ENCODE assay signal across 8 cellular contexts in the genomic region with DNA sequence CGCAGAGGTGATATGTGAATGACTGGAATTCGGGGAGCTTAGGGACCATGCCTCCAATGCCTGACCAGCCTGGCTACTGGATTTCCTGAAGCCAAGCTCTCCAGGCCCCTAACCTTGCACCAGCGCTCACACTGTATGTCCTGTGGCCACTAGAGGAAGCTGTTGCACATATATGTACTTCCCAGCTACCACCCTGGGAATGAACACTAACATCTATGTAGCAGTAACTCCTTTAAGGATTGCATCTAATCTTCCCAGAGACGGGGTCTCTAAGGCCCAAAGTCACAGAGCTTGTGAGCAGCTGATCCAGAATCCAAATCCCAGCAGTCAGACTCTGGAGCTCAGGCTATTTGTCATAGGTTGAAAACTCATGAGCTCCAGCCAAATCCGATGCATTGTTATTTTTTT. TPM values are rescaled to one million over a fixed set of nuclear protein-coding genes. Genes with fewer than 3 reads are reported as not detected.
DNase-seq lines count a peak whose midpoint lies in the region; ATAC-seq, FAIRE-seq and TF ChIP-seq lines count a peak whose summit lies in the region.

No MANE protein-coding gene starts in this region.

- H3K27ac ChIP-seq in angular gyrus (ENCODE audit: low read depth, low read length), result peak overlapping the region; percentile 56
- H3K27ac ChIP-seq in keratinocyte (ENCODE audit: control insufficient read depth, insufficient read depth, low read length), result no peak overlapping the region
- H3K27ac ChIP-seq in CD8-positive, alpha-beta T cell (ENCODE audit: low read depth, low read length), result no peak overlapping the region
- no peak overlapping the region for H3K27ac ChIP-seq in vagina

- CTCF ChIA-PET in CD8-positive, alpha-beta T cell (lab: Charles Lee), result interaction anchor here (1.3 kb wide), 1 partner anchor 361 kb away, joined by 3 read pairs; no protein-coding TSS in a partner anchor

- no peak overlapping the region for H3K9ac ChIP-seq in keratinocyte (ENCODE audit: control insufficient read depth, extremely low read depth, insufficient read depth, low read length)

- POLR2A ChIA-PET in CD8-positive, alpha-beta T cell (lab: Charles Lee), result no interaction called here

- H3K4me3 ChIP-seq in keratinocyte (ENCODE audit: control insufficient read depth in 2 of 3, extremely low read depth in 1 of 3, insufficient read depth in 2 of 3, low read depth in 1 of 3, low read length in 3 of 3) (no peak overlapping the region), vagina (no peak overlapping the region)
- no peak overlapping the region for H3K4me3 ChIP-seq in CD8-positive, alpha-beta T cell (ENCODE audit: low read depth, low read length)

- H3K4me3 Mint-ChIP-seq in CD8-positive, alpha-beta T cell, result no peak overlapping the region

- no peaks in the 10 kb centered on the region for H3K36me3 Mint-ChIP-seq in CD8-positive, alpha-beta T cell

- H3K79me2 ChIP-seq in keratinocyte (ENCODE audit: control insufficient read depth, insufficient read depth, low read length), result no peaks in the 10 kb centered on the region

- peak; percentile 60 for DNase-seq in AG20443 (ENCODE audit: low spot score)
- peak; percentile 46 for DNase-seq in NCI-H460 (ENCODE audit: extremely low read depth, low read depth)
- no peak for DNase-seq in keratinocyte (ENCODE audit: low read depth, low spot score)
- DNase-seq in CD8-positive, alpha-beta T cell, result no peak
- no peak for DNase-seq in vagina (ENCODE audit: extremely low spot score in 2 of 2)

- no peak overlapping the region for H2AFZ ChIP-seq in keratinocyte (ENCODE audit: control insufficient read depth, low read length)

- H3K4me1 ChIP-seq in keratinocyte (ENCODE audit: control insufficient read depth, extremely low read depth, insufficient read depth, low read length), result no peaks in the 10 kb centered on the region
- H3K4me1 ChIP-seq in CD8-positive, alpha-beta T cell (ENCODE audit: insufficient read depth, low read length), result no peaks in the 10 kb centered on the region
- no peaks in the 10 kb centered on the region for H3K4me1 ChIP-seq in vagina

- no peak for ATAC-seq in CD8-positive, alpha-beta T cell
- no peak for ATAC-seq in GM19023 (IDR thresholded peaks at IDR 0.05; ENCODE audit: unreplicated experiment)

- peak; percentile 39 for TF ChIP-seq CTCF in GM12874 (IDR thresholded peaks at IDR 0.05; ENCODE audit: insufficient read depth, low read depth, low read length)
- TF ChIP-seq CTCF in keratinocyte (optimal IDR thresholded peaks at IDR 0.05 in 1 of 3, IDR thresholded peaks at IDR 0.05 in 1 of 3, conservative IDR thresholded peaks at IDR 0.05 in 1 of 3; ENCODE audit: extremely low read depth in 1 of 3, insufficient read depth in 2 of 3, low read length in 3 of 3), result peak; percentile 74 to 87 (median 78)
- TF ChIP-seq CTCF in CD8-positive, alpha-beta T cell (IDR thresholded peaks at IDR 0.05), result no peak
- TF ChIP-seq CTCF in vagina (IDR thresholded peaks at IDR 0.05), result no peak

- intact Hi-C loops in CD8-positive, alpha-beta T cell (cut with DNase I, micrococcal nuclease), result no loop called here
- intact Hi-C loops in vagina (cut with DNase I), result no loop called here

- H3K9me3 Mint-ChIP-seq in CD8-positive, alpha-beta T cell, result no peaks in the 10 kb centered on the region

- no peaks in the 10 kb centered on the region for H3K9me3 ChIP-seq in keratinocyte (ENCODE audit: control insufficient read depth, low read depth, low read length)
- H3K9me3 ChIP-seq in CD8-positive, alpha-beta T cell (ENCODE audit: low read length), result no peaks in the 10 kb centered on the region
- no peaks in the 10 kb centered on the region for H3K9me3 ChIP-seq in vagina

- FAIRE-seq in keratinocyte (lab: Jason Lieb, UNC), result no peak

- no peak for TF ChIP-seq POLR2A in vagina (IDR thresholded peaks at IDR 0.05)

- H3K27me3 ChIP-seq in keratinocyte (ENCODE audit: control insufficient read depth, extremely low read depth, insufficient read depth, low read length) (peaks cover 4% of the 10 kb centered on the region), vagina (no peaks in the 10 kb centered on the region)
- no peaks in the 10 kb centered on the region for H3K27me3 ChIP-seq in CD8-positive, alpha-beta T cell (ENCODE audit: insufficient read depth, low read length)

- H4K20me1 ChIP-seq in keratinocyte (ENCODE audit: control insufficient read depth, extremely low read depth, insufficient read depth, low read length), result no peaks in the 10 kb centered on the region

- no peaks in the 10 kb centered on the region for H3K4me1 Mint-ChIP-seq in CD8-positive, alpha-beta T cell (ENCODE audit: low read depth)

- no peak overlapping the region for H3K27ac Mint-ChIP-seq in CD8-positive, alpha-beta T cell

- H3K27me3 Mint-ChIP-seq in CD8-positive, alpha-beta T cell (ENCODE audit: low read depth), result peaks cover 43% of the 10 kb centered on the region

- no peak overlapping the region for H3K4me2 ChIP-seq in keratinocyte (ENCODE audit: control insufficient read depth, extremely low read depth, insufficient read depth, low read depth, low read length)

- dilution Hi-C loops in keratinocyte (cut with MboI; ENCODE audit: extremely low pct_ligation_motif_present, low sequenced_read_pairs), result no loop called here

- H3K36me3 ChIP-seq in keratinocyte (ENCODE audit: control insufficient read depth in 2 of 2, extremely low read depth in 1 of 2, insufficient read depth in 2 of 2, low read length in 2 of 2) (no peaks in the 10 kb centered on the region), vagina (no peaks in the 10 kb centered on the region)
- no peaks in the 10 kb centered on the region for H3K36me3 ChIP-seq in CD8-positive, alpha-beta T cell (ENCODE audit: insufficient read depth, low read length)

- H3K9me1 ChIP-seq in keratinocyte (ENCODE audit: control insufficient read depth, extremely low read depth, insufficient read depth, low read length), result no peaks in the 10 kb centered on the region

RNA-seq across cellular contexts. Expression of a gene that starts 20.4 kb away (rescaled TPM):
- total RNA-seq in NCI-H460 (2014; rRNA removed; shearing (Covaris generic)), result not detected in 2 replicates
- polyA plus RNA-seq in NCI-H460 (2014; cell fraction: nucleus; rRNA removed), result not detected in 2 replicates
- polyA plus RNA-seq in keratinocyte, result not detected in 3 replicates
- not detected for polyA plus RNA-seq in keratinocyte (2011; ENCODE audit: low read depth)
- polyA plus RNA-seq in keratinocyte (2011; cell fraction: cytosol; rRNA removed), result not detected in 2 replicates
- not detected in 2 replicates for polyA plus RNA-seq in keratinocyte (2011; cell fraction: nucleus; rRNA removed)
- not detected in 2 replicates for polyA plus RNA-seq in keratinocyte (2012; ENCODE audit: low replicate concordance)
- not detected in 3 replicates for polyA minus RNA-seq in keratinocyte
- polyA minus RNA-seq in keratinocyte (2011; cell fraction: cytosol; rRNA and poly(A)+ RNA removed), result not detected
- polyA minus RNA-seq in keratinocyte (2011; cell fraction: nucleus; rRNA and poly(A)+ RNA removed), result not detected in 2 replicates
- total RNA-seq in CD8-positive, alpha-beta T cell, result not detected
- not detected for total RNA-seq in vagina

RNA-seq across cellular contexts. Expression of a gene that starts 26.9 kb away (rescaled TPM):
- total RNA-seq in NCI-H460 (2014; rRNA removed; shearing (Covaris generic)), result not detected in 2 replicates
- polyA plus RNA-seq in NCI-H460 (2014; cell fraction: nucleus; rRNA removed), result not detected in 2 replicates
- polyA plus RNA-seq in keratinocyte, result not detected in 3 replicates
- not detected for polyA plus RNA-seq in keratinocyte (2011; ENCODE audit: low read depth)
- not detected in 2 replicates for polyA plus RNA-seq in keratinocyte (2011; cell fraction: cytosol; rRNA removed)
- polyA plus RNA-seq in keratinocyte (2011; cell fraction: nucleus; rRNA removed), result not detected in 2 replicates
- polyA plus RNA-seq in keratinocyte (2012; ENCODE audit: low replicate concordance), result not detected in 2 replicates
- polyA minus RNA-seq in keratinocyte, result not detected in 3 replicates
- polyA minus RNA-seq in keratinocyte (2011; cell fraction: cytosol; rRNA and poly(A)+ RNA removed), result not detected
- polyA minus RNA-seq in keratinocyte (2011; cell fraction: nucleus; rRNA and poly(A)+ RNA removed), result not detected in 2 replicates
- not detected for total RNA-seq in CD8-positive, alpha-beta T cell
- not detected for total RNA-seq in vagina

RNA-seq across cellular contexts. Expression of a gene that starts 45.5 kb away (rescaled TPM):
- not detected in 2 replicates for total RNA-seq in NCI-H460 (2014; rRNA removed; shearing (Covaris generic))
- not detected in 2 replicates for polyA plus RNA-seq in NCI-H460 (2014; cell fraction: nucleus; rRNA removed)
- not detected in 3 replicates for polyA plus RNA-seq in keratinocyte
- not detected for polyA plus RNA-seq in keratinocyte (2011; ENCODE audit: low read depth)
- polyA plus RNA-seq in keratinocyte (2011; cell fraction: cytosol; rRNA removed), result not detected in 2 replicates
- not detected in 2 replicates for polyA plus RNA-seq in keratinocyte (2011; cell fraction: nucleus; rRNA removed)
- polyA plus RNA-seq in keratinocyte (2012; ENCODE audit: low replicate concordance), result not detected in 2 replicates
- polyA minus RNA-seq in keratinocyte, result not detected in 3 replicates
- not detected for polyA minus RNA-seq in keratinocyte (2011; cell fraction: cytosol; rRNA and poly(A)+ RNA removed)
- not detected in 2 replicates for polyA minus RNA-seq in keratinocyte (2011; cell fraction: nucleus; rRNA and poly(A)+ RNA removed)
- not detected for total RNA-seq in CD8-positive, alpha-beta T cell
- total RNA-seq in vagina, result not detected

Comparison
In these comparisons a context has a peak if more than half of its experiments do, and no peak if none do; other contexts are left out.
1. DNase-seq: peak in AG20443 (single experiment) and NCI-H460 (single experiment); none in keratinocyte (single experiment), CD8-positive, alpha-beta T cell (0 of 7) and vagina (0 of 2).
2. CTCF ChIP-seq: peak in GM12874 (single experiment) and keratinocyte (3 of 3); none in CD8-positive, alpha-beta T cell (single experiment) and vagina (0 of 3).